ENCODE assay signal across 9 cellular contexts in genomic region chr17:77356109-77356689, GRCh38.
DNase-seq lines count a peak whose midpoint lies in the region; ATAC-seq and TF ChIP-seq lines count a peak whose summit lies in the region.
"Had no signal": no experiment of that assay in that cellular context is flagged by ENCODE, and none has a peak within 500 bp of the region (broad histone marks: within the 10 kb centered on the region; RNA-seq: fewer than 3 reads in every experiment).

No MANE protein-coding gene starts in this region.

- no peaks in the 10 kb centered on the region for H3K4me1 ChIP-seq in Caco-2
- H3K4me1 ChIP-seq in ovary (ENCODE audit: insufficient read depth) = peaks cover 24% of the 10 kb centered on the region
- H3K4me1 ChIP-seq in H9 (ENCODE audit: insufficient read depth, low read length) = no peaks in the 10 kb centered on the region; the same call in 1 of the 2 replicates

- H3K27ac Mint-ChIP-seq in Caco-2 (ENCODE audit: unreplicated experiment) = peak overlapping the region; percentile 92
- H3K27ac Mint-ChIP-seq in H9 = no peak overlapping the region

- CTCF ChIA-PET in Caco-2 (lab: Charles Lee) = no interaction called here

- no peak overlapping the region for H2BK15ac ChIP-seq in H9 (ENCODE audit: low read depth, low read length)

- H4K91ac ChIP-seq in H9 (ENCODE audit: insufficient read length, low read depth, low read length) = no peak overlapping the region

- H3K36me3 Mint-ChIP-seq in Caco-2 (ENCODE audit: insufficient read depth, unreplicated experiment) = peaks cover 75% of the 10 kb centered on the region
- peaks cover 10 to 14% (median 11%) of the 10 kb centered on the region in 3 experiments; a peak in 6 of 7 replicates for H3K36me3 Mint-ChIP-seq in H9 (ENCODE audit: insufficient read depth in 1 of 3, low read depth in 3 of 3)

- H4K5ac ChIP-seq in H9 (ENCODE audit: insufficient read length, low read depth, low read length) = no peak overlapping the region

- no peak overlapping the region for H4K8ac ChIP-seq in H9 (replicated peaks; ENCODE audit: insufficient read length, low read depth, low read length)

- no peak overlapping the region for H2AK5ac ChIP-seq in H9 (ENCODE audit: insufficient read length, low read length)

- DNase-seq in Caco-2 (no peak), KBM-7 (peak; percentile 20), cerebellar cortex (ENCODE audit: low spot score) (peak; percentile 45), ovary (peak in 4 of 5 donors; percentile 21 to 50 (median 44)), H9 (no peak), omental fat pad (ENCODE audit: low spot score) (no peak), NCI-H1048 (lab: John Stamatoyannopoulos, UW) (no peak)
- DNase-seq in stimulated activated CD4-positive, alpha-beta T cell treated with anti-CD3 and anti-CD28 coated beads, Interleukin-4, amount 100 ng/mL, for 24 hours = no peak
- DNase-seq: NCI-H526 had no signal

- H3K27ac ChIP-seq in ovary (peak overlapping the region in 1 of 2 donors; percentile 78), H9 (ENCODE audit: insufficient read length, low read depth, low read length) (no peak overlapping the region)

- peaks cover 15% of the 10 kb centered on the region for H3K9me3 Mint-ChIP-seq in Caco-2 (ENCODE audit: unreplicated experiment)
- H3K9me3 Mint-ChIP-seq in H9 = peaks cover 12 to 18% of the 10 kb centered on the region in 2 experiments

- no peak for TF ChIP-seq CTCF in Caco-2 (IDR thresholded peaks at IDR 0.05; ENCODE audit: insufficient read depth in 1 of 2, low read depth in 1 of 2, low read length in 1 of 2, severe bottlenecking in 1 of 2, unreplicated experiment in 1 of 2)
- no peak for TF ChIP-seq CTCF in ovary (IDR thresholded peaks at IDR 0.05)
- TF ChIP-seq CTCF in H9 (conservative IDR thresholded peaks at IDR 0.05) = no peak
- TF ChIP-seq CTCF in omental fat pad (IDR thresholded peaks at IDR 0.05) = no peak

- H3K23ac ChIP-seq in H9 (ENCODE audit: insufficient read length, low read depth, low read length) = no peak overlapping the region

- in situ Hi-C loops in KBM-7 (cut with MboI; ENCODE audit: low pct_unique_long_range_greater_than_20kb, low sequenced_read_pairs) = no loop called here

- no TSS peak for BruUV-seq in Caco-2 (replicated peaks; lab: Mats Ljungman, UMichigan)

- ATAC-seq in omental fat pad (ENCODE audit: low FRiP score) = no peak

- H2BK20ac ChIP-seq in H9 (ENCODE audit: low read depth, low read length, poor library complexity, severe bottlenecking) = no peak overlapping the region

- no peak overlapping the region for H3T11ph ChIP-seq in H9 (ENCODE audit: low read length)

- TF ChIP-seq EP300 in ovary (IDR thresholded peaks at IDR 0.05) = no peak

- H3K79me2 ChIP-seq in H9 (ENCODE audit: insufficient read depth, low read length) = no peaks in the 10 kb centered on the region

- H3K4ac ChIP-seq in H9 (ENCODE audit: low read depth, low read length) = no peak overlapping the region

- H3K18ac ChIP-seq in H9 (ENCODE audit: insufficient read length, low read depth, low read length) = no peak overlapping the region

- no peak overlapping the region for H3K9ac ChIP-seq in H9 (ENCODE audit: extremely low read depth, insufficient read length, low read length)

- intact Hi-C loops in Caco-2 (cut with micrococcal nuclease; ENCODE audit: unreplicated experiment) = no loop called here
- intact Hi-C loops in ovary (cut with DNase I) = no loop called here

- TF ChIP-seq POLR2A in ovary (IDR thresholded peaks at IDR 0.05) = no peak

- peaks cover 7% of the 10 kb centered on the region for H3K36me3 ChIP-seq in Caco-2 (ENCODE audit: control insufficient read depth, insufficient read depth, low read length)
- H3K36me3 ChIP-seq in ovary = no peaks in the 10 kb centered on the region

- H3K4me3 Mint-ChIP-seq in Caco-2 (ENCODE audit: unreplicated experiment) (no peak overlapping the region), H9 (no peak overlapping the region)

- H2BK120ac ChIP-seq in H9 (ENCODE audit: low read depth, low read length, poor library complexity, severe bottlenecking) = no peak overlapping the region

- no peak overlapping the region for H2BK12ac ChIP-seq in H9 (ENCODE audit: insufficient read length, low read depth, low read length)

- H2BK5ac ChIP-seq in H9 (ENCODE audit: insufficient read length, low read length) = no peak overlapping the region

- no peak overlapping the region for H3K14ac ChIP-seq in H9 (ENCODE audit: insufficient read depth, low read length)

- H3K4me2 ChIP-seq in H9 (ENCODE audit: insufficient read depth, insufficient read length, low read length) = no peak overlapping the region

- H3K79me1 ChIP-seq in H9 (ENCODE audit: insufficient read depth, low read depth, low read length, poor library complexity, severe bottlenecking) = peaks cover 3% of the 10 kb centered on the region

- H3K4me3 ChIP-seq in Caco-2 (ENCODE audit: low read depth, low read length) (no peak overlapping the region), ovary (no peak overlapping the region)

- POLR2A ChIA-PET in Caco-2 (lab: Charles Lee) = no interaction called here

- no peaks in the 10 kb centered on the region for H4K20me1 ChIP-seq in H9 (ENCODE audit: control insufficient read depth, insufficient read depth, insufficient read length)

- WGBS in ovary, 3 donors = 44 to 60% (median 58%) methylated on average over 15 of the region's 15 CpGs
- WGBS in H9 (ENCODE audit: extremely low coverage, insufficient read length, low lambda C conversion rate) = no CpG with 5 or more reads among the region's 15 CpGs

- H3K9me3 ChIP-seq in Caco-2 (peaks cover 17% of the 10 kb centered on the region), ovary (no peaks in the 10 kb centered on the region), H9 (ENCODE audit: control insufficient read depth, low read depth, low read length) (no peaks in the 10 kb centered on the region)

- no peak overlapping the region for H2AFZ ChIP-seq in H9 (ENCODE audit: low read length)

- H3K27me3 Mint-ChIP-seq in Caco-2 (ENCODE audit: insufficient read depth, unreplicated experiment) (no peaks in the 10 kb centered on the region), H9 (ENCODE audit: low read depth) (peaks cover 5% of the 10 kb centered on the region; the same call in 1 of the 2 replicates)

- no peaks in the 10 kb centered on the region for H3K23me2 ChIP-seq in H9 (ENCODE audit: insufficient read length, low read depth, low read length, poor library complexity, severe bottlenecking)

- H3K56ac ChIP-seq in H9 (ENCODE audit: insufficient read length, low read depth, low read length) = no peak overlapping the region

- H3K27me3 ChIP-seq in Caco-2 (replicated peaks; ENCODE audit: control insufficient read depth, insufficient read depth, low read length) (no peaks in the 10 kb centered on the region), ovary (no peaks in the 10 kb centered on the region), H9 (ENCODE audit: insufficient read depth, low read length) (no peaks in the 10 kb centered on the region)

- peaks cover 7% of the 10 kb centered on the region for H3K4me1 Mint-ChIP-seq in Caco-2 (ENCODE audit: low read depth, unreplicated experiment)
- H3K4me1 Mint-ChIP-seq in H9 = peaks cover 15 to 16% of the 10 kb centered on the region in 2 experiments

Comparison
In these comparisons a context has a peak if more than half of its experiments do, and no peak if none do; other contexts are left out.
1. DNase-seq: peak in KBM-7 (single experiment), cerebellar cortex (single experiment) and ovary (4 of 5); none in Caco-2 (0 of 2), H9 (single experiment), stimulated activated CD4-positive, alpha-beta T cell treated with anti-CD3 and anti-CD28 coated beads, Interleukin-4, amount 100 ng/mL, for 24 hours (single experiment), omental fat pad (single experiment) and NCI-H1048 (single experiment).